1 cellular context compared by ENCODE assay signal in genomic region chr20:31603822-31604566, GRCh38.
A peak's percentile ranks its signal among the peaks of the same experiment; 100 is the strongest.
TF ChIP-seq lines count a peak whose summit lies in the region.

No MANE protein-coding gene starts in this region.

TF ChIP-seq in A549, 52 proteins besides CTCF, POLR2A, EP300 and RAD21 (continued from another document):
- TF ChIP-seq HOXB5 (CRISPR knock-in tag; IDR thresholded peaks at IDR 0.05) = peak; percentile 71; the same call in 1 of the 2 replicates
